Comparison of ENCODE assay signal across 8 cellular contexts in the genomic region with DNA sequence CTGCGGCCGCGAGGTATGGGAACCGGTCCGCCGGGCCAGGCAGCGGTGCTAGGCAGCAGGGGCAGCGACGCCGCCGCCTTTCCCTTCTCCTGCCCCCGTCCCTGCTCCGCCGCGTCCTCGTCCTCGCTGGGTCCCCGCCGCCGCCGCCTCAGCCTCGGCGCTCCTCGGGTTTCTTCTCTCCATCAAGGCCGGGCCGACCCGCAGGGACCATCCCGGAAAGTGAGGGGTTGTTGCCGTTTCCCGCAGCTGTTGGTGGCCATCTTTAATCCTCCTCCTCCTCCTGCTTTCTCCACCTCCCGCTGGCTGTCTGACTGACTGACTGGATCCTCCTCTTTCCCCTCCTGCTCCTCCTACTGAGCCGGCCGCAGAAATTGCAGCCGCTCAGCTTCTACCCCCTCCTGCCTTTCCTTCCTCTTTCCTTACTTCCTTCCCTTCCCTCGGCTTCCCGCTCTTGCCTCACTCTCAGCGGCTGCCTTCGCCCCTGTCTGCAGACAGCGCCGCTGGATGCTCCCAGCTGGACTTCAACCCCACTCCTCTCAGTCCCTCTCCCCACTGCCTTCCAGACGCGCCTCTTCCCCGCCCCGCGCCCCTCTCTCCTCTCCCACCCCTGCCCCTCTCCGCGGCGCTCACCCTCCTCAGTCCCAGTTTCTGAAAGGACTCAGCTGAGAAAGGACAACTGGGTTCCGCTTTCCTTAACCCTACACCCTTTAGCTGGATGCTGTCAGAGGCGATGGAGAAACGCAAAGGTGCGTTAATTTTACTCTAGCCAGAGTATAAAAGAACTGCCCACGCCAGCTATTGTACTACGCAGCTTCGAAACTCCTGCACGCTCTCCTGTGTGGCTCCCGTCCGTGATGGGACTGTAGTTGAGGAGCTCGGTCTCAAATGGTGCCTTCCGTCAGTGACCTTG. TPM values are rescaled to one million over a fixed set of nuclear protein-coding genes. Genes with fewer than 3 reads are reported as not detected.
DNase-seq lines count a peak whose midpoint lies in the region; ATAC-seq lines count a peak whose summit lies in the region.

A gene with protein sequence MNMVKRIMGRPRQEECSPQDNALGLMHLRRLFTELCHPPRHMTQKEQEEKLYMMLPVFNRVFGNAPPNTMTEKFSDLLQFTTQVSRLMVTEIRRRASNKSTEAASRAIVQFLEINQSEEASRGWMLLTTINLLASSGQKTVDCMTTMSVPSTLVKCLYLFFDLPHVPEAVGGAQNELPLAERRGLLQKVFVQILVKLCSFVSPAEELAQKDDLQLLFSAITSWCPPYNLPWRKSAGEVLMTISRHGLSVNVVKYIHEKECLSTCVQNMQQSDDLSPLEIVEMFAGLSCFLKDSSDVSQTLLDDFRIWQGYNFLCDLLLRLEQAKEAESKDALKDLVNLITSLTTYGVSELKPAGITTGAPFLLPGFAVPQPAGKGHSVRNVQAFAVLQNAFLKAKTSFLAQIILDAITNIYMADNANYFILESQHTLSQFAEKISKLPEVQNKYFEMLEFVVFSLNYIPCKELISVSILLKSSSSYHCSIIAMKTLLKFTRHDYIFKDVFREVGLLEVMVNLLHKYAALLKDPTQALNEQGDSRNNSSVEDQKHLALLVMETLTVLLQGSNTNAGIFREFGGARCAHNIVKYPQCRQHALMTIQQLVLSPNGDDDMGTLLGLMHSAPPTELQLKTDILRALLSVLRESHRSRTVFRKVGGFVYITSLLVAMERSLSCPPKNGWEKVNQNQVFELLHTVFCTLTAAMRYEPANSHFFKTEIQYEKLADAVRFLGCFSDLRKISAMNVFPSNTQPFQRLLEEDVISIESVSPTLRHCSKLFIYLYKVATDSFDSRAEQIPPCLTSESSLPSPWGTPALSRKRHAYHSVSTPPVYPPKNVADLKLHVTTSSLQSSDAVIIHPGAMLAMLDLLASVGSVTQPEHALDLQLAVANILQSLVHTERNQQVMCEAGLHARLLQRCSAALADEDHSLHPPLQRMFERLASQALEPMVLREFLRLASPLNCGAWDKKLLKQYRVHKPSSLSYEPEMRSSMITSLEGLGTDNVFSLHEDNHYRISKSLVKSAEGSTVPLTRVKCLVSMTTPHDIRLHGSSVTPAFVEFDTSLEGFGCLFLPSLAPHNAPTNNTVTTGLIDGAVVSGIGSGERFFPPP (N-terminal part only) (minus strand): TSS at position 309 of the 910 bp plus-strand sequence. CDS start 106,099 bp downstream, outside the sequence.

- H3K9ac ChIP-seq in adipocyte (ENCODE audit: low read length) = peak within 1 kb of the TSS; percentile 92

- DNase-seq in activated naive CD4-positive, alpha-beta T cell treated with anti-CD3 and anti-CD28 coated beads, Interleukin-2, amount 10 ng/mL, durations not matched to agents 7 days and 5 days = peak; percentile 20
- DNase-seq in activated naive CD4-positive, alpha-beta T cell (lab: John Stamatoyannopoulos, UW) = no peak
- DNase-seq in HK-2 (ENCODE audit: unreplicated experiment) = peak; percentile 85
- DNase-seq in NCI-H526 treated with DMSO at 0.1 percent for 48 hours (lab: John Stamatoyannopoulos, UW) = peak; percentile 78
- peak; percentile 94 for DNase-seq in adipocyte (ENCODE audit: low read depth)
- peak; percentile 92 for DNase-seq in globus pallidus (ENCODE audit: low spot score)
- no peak for DNase-seq in natural killer cell treated with Interleukin-12 subunit alpha and Interleukin-12 subunit beta and Interleukin-15 and Interleukin-18, amount 100 ng/mL, for 72 hours (ENCODE audit: low spot score)
- no peak for DNase-seq in effector CD8-positive, alpha-beta T cell (lab: John Stamatoyannopoulos, UW)

- peaks cover 36% of the 10 kb centered on the region for H3K4me1 ChIP-seq in adipocyte (ENCODE audit: control insufficient read depth, insufficient read depth, low read length)

- H3K4me3 ChIP-seq in adipocyte (ENCODE audit: low read length) = peak within 1 kb of the TSS; percentile 98

- CTCF ChIA-PET in activated naive CD4-positive, alpha-beta T cell treated with anti-CD3 and anti-CD28 coated beads, Interleukin-2, amount 10 ng/mL, durations not matched to agents 7 days and 5 days (lab: Charles Lee) = interaction anchor here (2.0 kb wide), 1 partner anchor 388 kb away, joined by 11 read pairs; no protein-coding TSS in a partner anchor

- H3K36me3 ChIP-seq in adipocyte (ENCODE audit: control insufficient read depth, insufficient read depth, low read length, severe bottlenecking) = no peaks in the 10 kb centered on the region

- H3K9me3 ChIP-seq in adipocyte (ENCODE audit: control insufficient read depth, low read length) = no peaks in the 10 kb centered on the region

- peak within 1 kb of the TSS; percentile 71 for H3K4me3 Mint-ChIP-seq in activated naive CD4-positive, alpha-beta T cell treated with anti-CD3 and anti-CD28 coated beads, Interleukin-2, amount 10 ng/mL, durations not matched to agents 7 days and 5 days
- H3K4me3 Mint-ChIP-seq in natural killer cell treated with Interleukin-12 subunit alpha and Interleukin-12 subunit beta and Interleukin-15 and Interleukin-18, amount 100 ng/mL, for 72 hours = peak within 1 kb of the TSS; percentile 68

- no peak for ATAC-seq in natural killer cell treated with Interleukin-12 subunit alpha and Interleukin-12 subunit beta and Interleukin-15 and Interleukin-18, amount 100 ng/mL, for 72 hours

- H3K9me3 Mint-ChIP-seq in activated naive CD4-positive, alpha-beta T cell treated with anti-CD3 and anti-CD28 coated beads, Interleukin-2, amount 10 ng/mL, durations not matched to agents 7 days and 5 days = no peaks in the 10 kb centered on the region
- no peaks in the 10 kb centered on the region for H3K9me3 Mint-ChIP-seq in natural killer cell treated with Interleukin-12 subunit alpha and Interleukin-12 subunit beta and Interleukin-15 and Interleukin-18, amount 100 ng/mL, for 72 hours

- H3K36me3 Mint-ChIP-seq in activated naive CD4-positive, alpha-beta T cell treated with anti-CD3 and anti-CD28 coated beads, Interleukin-2, amount 10 ng/mL, durations not matched to agents 7 days and 5 days = no peaks in the 10 kb centered on the region
- peaks cover 7% of the 10 kb centered on the region for H3K36me3 Mint-ChIP-seq in natural killer cell treated with Interleukin-12 subunit alpha and Interleukin-12 subunit beta and Interleukin-15 and Interleukin-18, amount 100 ng/mL, for 72 hours

- no peaks in the 10 kb centered on the region for H3K27me3 ChIP-seq in adipocyte (replicated peaks; ENCODE audit: control insufficient read depth, insufficient read depth, low read length)

- no peak within 1 kb of the TSS for H3K27ac Mint-ChIP-seq in activated naive CD4-positive, alpha-beta T cell treated with anti-CD3 and anti-CD28 coated beads, Interleukin-2, amount 10 ng/mL, durations not matched to agents 7 days and 5 days
- no peak within 1 kb of the TSS for H3K27ac Mint-ChIP-seq in natural killer cell treated with Interleukin-12 subunit alpha and Interleukin-12 subunit beta and Interleukin-15 and Interleukin-18, amount 100 ng/mL, for 72 hours

- peaks cover 41% of the 10 kb centered on the region for H3K27me3 Mint-ChIP-seq in activated naive CD4-positive, alpha-beta T cell treated with anti-CD3 and anti-CD28 coated beads, Interleukin-2, amount 10 ng/mL, durations not matched to agents 7 days and 5 days
- peaks cover 14 to 23% of the 10 kb centered on the region in 2 donors for H3K27me3 Mint-ChIP-seq in natural killer cell treated with Interleukin-12 subunit alpha and Interleukin-12 subunit beta and Interleukin-15 and Interleukin-18, amount 100 ng/mL, for 72 hours

- peaks cover 10% of the 10 kb centered on the region for H3K4me1 Mint-ChIP-seq in activated naive CD4-positive, alpha-beta T cell treated with anti-CD3 and anti-CD28 coated beads, Interleukin-2, amount 10 ng/mL, durations not matched to agents 7 days and 5 days
- H3K4me1 Mint-ChIP-seq in natural killer cell treated with Interleukin-12 subunit alpha and Interleukin-12 subunit beta and Interleukin-15 and Interleukin-18, amount 100 ng/mL, for 72 hours (ENCODE audit: low read depth in 2 of 2) = peaks cover 4 to 7% of the 10 kb centered on the region in 2 donors

RNA-seq across cellular contexts. Expression of the gene that starts here (rescaled TPM):
- under 1 TPM; 0.21 to 0.59 TPM for total RNA-seq in natural killer cell treated with Interleukin-12 subunit alpha and Interleukin-12 subunit beta and Interleukin-15 and Interleukin-18, amount 100 ng/mL, for 72 hours

Comparison
In these comparisons a context has a peak if more than half of its experiments do, and no peak if none do; other contexts are left out.
1. DNase-seq: peak in activated naive CD4-positive, alpha-beta T cell treated with anti-CD3 and anti-CD28 coated beads, Interleukin-2, amount 10 ng/mL, durations not matched to agents 7 days and 5 days (single experiment), HK-2 (single experiment), NCI-H526 treated with DMSO at 0.1 percent for 48 hours (single experiment), adipocyte (single experiment) and globus pallidus (single experiment); none in activated naive CD4-positive, alpha-beta T cell (0 of 4), natural killer cell treated with Interleukin-12 subunit alpha and Interleukin-12 subunit beta and Interleukin-15 and Interleukin-18, amount 100 ng/mL, for 72 hours (single experiment) and effector CD8-positive, alpha-beta T cell (single experiment).